ENCODE assay signal across 15 cellular contexts in the genomic region with DNA sequence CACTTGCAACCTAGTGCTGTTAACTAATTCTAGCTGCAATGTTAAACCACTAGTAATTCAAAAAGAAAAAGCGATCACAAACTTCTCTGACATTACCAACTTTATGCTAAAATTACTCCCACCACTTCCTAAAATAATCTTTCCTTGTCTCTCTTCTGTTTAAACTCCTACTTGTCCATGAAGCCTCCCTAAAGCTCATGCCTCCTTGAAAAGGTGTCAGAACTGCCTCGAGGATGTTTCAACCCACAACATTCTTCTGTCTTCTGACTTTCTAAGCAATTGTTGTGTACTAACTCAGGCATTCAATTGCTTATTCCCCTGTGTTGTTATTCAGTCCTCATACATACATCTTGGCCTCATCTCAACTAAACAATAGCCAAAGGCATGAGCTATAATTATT. TPM values are rescaled to one million over a fixed set of nuclear protein-coding genes. Genes with fewer than 3 reads are reported as not detected.
DNase-seq lines count a peak whose midpoint lies in the region; ATAC-seq and TF ChIP-seq lines count a peak whose summit lies in the region.
"Had no signal": no experiment of that assay in that cellular context is flagged by ENCODE, and none has a peak within 500 bp of the region (broad histone marks: within the 10 kb centered on the region; RNA-seq: fewer than 3 reads in every experiment).

No MANE protein-coding gene starts in this region.

- TF ChIP-seq CTCF in right atrium auricular region (IDR thresholded peaks at IDR 0.05) = no peak
- TF ChIP-seq CTCF in gastroesophageal sphincter (IDR thresholded peaks at IDR 0.05) = no peak
- TF ChIP-seq CTCF in spleen (IDR thresholded peaks at IDR 0.05 in 8 of 11, conservative IDR thresholded peaks at IDR 0.05 in 3 of 11) = no peak

- H3K36me3 ChIP-seq in right atrium auricular region (no peaks in the 10 kb centered on the region), gastroesophageal sphincter (no peaks in the 10 kb centered on the region), spleen (no peaks in the 10 kb centered on the region)

- no peaks in the 10 kb centered on the region for H3K36me3 Mint-ChIP-seq in T-helper 17 cell (ENCODE audit: low read depth)

- H3K9me3 ChIP-seq in right atrium auricular region (no peaks in the 10 kb centered on the region), T-helper 17 cell (ENCODE audit: control insufficient read depth, low read length, poor library complexity, severe bottlenecking) (no peaks in the 10 kb centered on the region), gastroesophageal sphincter (no peaks in the 10 kb centered on the region), spleen (no peaks in the 10 kb centered on the region)

- 40 to 43% methylated on average over 2 of the region's 2 CpGs for WGBS in gastroesophageal sphincter (ENCODE audit: low coverage in 1 of 2), 2 donors
- WGBS in spleen, 5 donors = 54 to 65% (median 63%) methylated on average over 2 of the region's 2 CpGs

- intact Hi-C loops in left ventricle myocardium superior (cut with micrococcal nuclease) (loop anchor here (5.0 kb wide), 1 partner anchor 43 kb away; no protein-coding TSS in a partner anchor), spleen (cut with DNase I; ENCODE audit: low total_unique reads) (loop anchor here (5.0 kb wide), 1 partner anchor 48 kb away; no protein-coding TSS in a partner anchor)

- no peak for TF ChIP-seq POLR2A in gastroesophageal sphincter (IDR thresholded peaks at IDR 0.05)
- TF ChIP-seq POLR2A in spleen (IDR thresholded peaks at IDR 0.05) = no peak

- H3K27ac Mint-ChIP-seq in T-helper 17 cell = peak overlapping the region; percentile 16

- H3K27ac ChIP-seq in right atrium auricular region = peak overlapping the region; percentile 68 to 85
- peak overlapping the region; percentile 8 to 70 (median 60) for H3K27ac ChIP-seq in gastroesophageal sphincter
- H3K27ac ChIP-seq in spleen = peak overlapping the region in 3 of 8 donors; percentile 19 to 74 (median 58)

- TF ChIP-seq EP300 in gastroesophageal sphincter (IDR thresholded peaks at IDR 0.05) = no peak

- H3K4me3 Mint-ChIP-seq in T-helper 17 cell = no peak overlapping the region

- no peaks in the 10 kb centered on the region for H3K27me3 ChIP-seq in right atrium auricular region
- H3K27me3 ChIP-seq in gastroesophageal sphincter = no peaks in the 10 kb centered on the region
- H3K27me3 ChIP-seq in spleen (replicated peaks in 1 of 7) = no peaks in the 10 kb centered on the region

- H3K4me1 Mint-ChIP-seq in T-helper 17 cell = peaks cover 33% of the 10 kb centered on the region

- H3K27me3 Mint-ChIP-seq in T-helper 17 cell = no peaks in the 10 kb centered on the region

- H3K4me1 ChIP-seq in right atrium auricular region = peaks cover 0 to 43% of the 10 kb centered on the region in 2 donors
- peaks cover 4 to 77% (median 14%) of the 10 kb centered on the region in 3 donors for H3K4me1 ChIP-seq in gastroesophageal sphincter
- peaks cover 12 to 88% (median 61%) of the 10 kb centered on the region in 6 donors for H3K4me1 ChIP-seq in spleen

- ATAC-seq in left ventricle myocardium superior = no peak
- ATAC-seq in T-helper 17 cell = no peak
- ATAC-seq in gastroesophageal sphincter = no peak
- no peak for ATAC-seq in HG03565 (IDR thresholded peaks at IDR 0.05; ENCODE audit: unreplicated experiment)
- ATAC-seq in SK-N-SH treated with all-trans-retinoic acid at 6 μM for 48 hours = no peak

- H3K4me3 ChIP-seq in right atrium auricular region (no peak overlapping the region), gastroesophageal sphincter (no peak overlapping the region), spleen (no peak overlapping the region)

- DNase-seq in right atrium auricular region (ENCODE audit: low spot score) = no peak
- no peak for DNase-seq in left ventricle myocardium superior
- no peak for DNase-seq in T-helper 17 cell
- DNase-seq in spleen = no peak
- DNase-seq in NCI-H2227 treated with DMSO at 0.1 percent for 48 hours (lab: John Stamatoyannopoulos, UW) = no peak
- DNase-seq: AML-193; effector CD8-positive, alpha-beta T cell; islet precursor cell; NCI-H1105; NCI-H510A treated with DMSO at 0.1 percent for 48 hours; stimulated activated CD4-positive, alpha-beta T cell treated with anti-CD3 and anti-CD28 coated beads, Interleukin-4, amount 100 ng/mL, for 24 hours; stimulated activated naive CD4-positive, alpha-beta T cell had no signal

TF ChIP-seq in SK-N-SH treated with all-trans-retinoic acid at 6 μM for 48 hours, 23 proteins besides CTCF, POLR2A, EP300 and RAD21:
- no peak for TF ChIP-seq ZFP3 (CRISPR knock-in tag; IDR thresholded peaks at IDR 0.05)
- TF ChIP-seq ZNF565 (CRISPR knock-in tag; conservative IDR thresholded peaks at IDR 0.05; ENCODE audit: low read depth) = no peak
- no peak for TF ChIP-seq CSDC2 (CRISPR knock-in tag; IDR thresholded peaks at IDR 0.05)
- TF ChIP-seq CSRNP3 (CRISPR knock-in tag; IDR thresholded peaks at IDR 0.05) = no peak

RNA-seq across cellular contexts. Expression of gene GNPTAB, which starts 5.9 kb away (rescaled TPM):
- total RNA-seq in right atrium auricular region (10 to 100 TPM; 25.3 to 32.6 TPM), left ventricle myocardium superior (47.8 TPM), T-helper 17 cell (10 to 100 TPM; 38.1 to 41.2 TPM), gastroesophageal sphincter (10 to 100 TPM; 25.8 to 43.2 (median 36.3) TPM), spleen (10 to 100 TPM; 40.3 to 90.8 (median 49.9) TPM)
- 10 to 100 TPM in 2 of 3 donors, 1 to 10 TPM in 1; 9.3 to 14.3 (median 12.6) TPM for polyA plus RNA-seq in spleen

RNA-seq across cellular contexts. Expression of gene DRAM1, which starts 52.5 kb away (rescaled TPM):
- total RNA-seq in right atrium auricular region (10 to 100 TPM in 1 of 2 donors, 1 to 10 TPM in 1; 3.9 to 12.7 TPM), left ventricle myocardium superior (6.2 TPM), T-helper 17 cell (1 to 10 TPM; 1.8 to 3.1 TPM), gastroesophageal sphincter (10 to 100 TPM; 13.2 to 29.1 (median 21.2) TPM), spleen (10 to 100 TPM; 12.4 to 43.1 (median 19.6) TPM)
- 10 to 100 TPM in 2 of 3 donors, 1 to 10 TPM in 1; 8.4 to 15.5 (median 10.8) TPM for polyA plus RNA-seq in spleen
